8 cellular contexts compared by ENCODE assay signal in genomic region chr2:65436169-65436824, GRCh38. TPM values are rescaled to one million over a fixed set of nuclear protein-coding genes. Genes with fewer than 3 reads are reported as not detected.
DNase-seq lines count a peak whose midpoint lies in the region; ATAC-seq and TF ChIP-seq lines count a peak whose summit lies in the region.

No MANE protein-coding gene starts in this region.

- WGBS in iPS DF 6.9 (ENCODE audit: insufficient coverage, insufficient read length): no CpG with 5 or more reads among the region's 65 CpGs

- H3K9me3 ChIP-seq in iPS DF 6.9 (ENCODE audit: control insufficient read depth, insufficient read depth, low read length): no peaks in the 10 kb centered on the region

- peaks cover 17% of the 10 kb centered on the region for H3K27me3 Mint-ChIP-seq in brain

- peaks cover 4% of the 10 kb centered on the region; the same call in 1 of the 2 replicates for H3K4me1 ChIP-seq in iPS DF 6.9 (ENCODE audit: control insufficient read depth, insufficient read depth, low read length)

- H3K27ac ChIP-seq in iPS DF 6.9 (ENCODE audit: low read length): no peak overlapping the region

- H3K36me3 Mint-ChIP-seq in brain: no peaks in the 10 kb centered on the region

- no peak for TF ChIP-seq CTCF in brain (conservative IDR thresholded peaks at IDR 0.05)

- H3K4me1 Mint-ChIP-seq in brain: peaks cover 42% of the 10 kb centered on the region

- peak; percentile 25 for ATAC-seq in HG02678 (IDR thresholded peaks at IDR 0.05; ENCODE audit: unreplicated experiment)

- peak overlapping the region; percentile 94 to 99 (median 98) for H3K27ac Mint-ChIP-seq in brain

- peak overlapping the region; percentile 77; the same call in 1 of the 2 replicates for H3K4me3 ChIP-seq in iPS DF 6.9 (ENCODE audit: low read length)

- DNase-seq in SIG-M5 treated with dmso at 0.1 percent for 504 hours (lab: John Stamatoyannopoulos, UW; ENCODE audit: unreplicated experiment) (peak; percentile 95), SIG-M5 (lab: John Stamatoyannopoulos, UW) (no peak), NCI-H1105 treated with DMSO at 0.1 percent for 48 hours (lab: John Stamatoyannopoulos, UW) (peak; percentile 73), T-helper 1 cell (peak in 3 of 5 donors; percentile 8 to 48 (median 10)), iPS DF 6.9 (ENCODE audit: low read depth, low spot score) (no peak), retina (peak; percentile 92)

- H3K4me3 Mint-ChIP-seq in brain: peak overlapping the region; percentile 93 to 96 (median 95)

- H3K27me3 ChIP-seq in iPS DF 6.9 (ENCODE audit: control insufficient read depth, insufficient read depth, low read length): peaks cover 9% of the 10 kb centered on the region; the same call in 1 of the 2 replicates

- peaks cover 0 to 5% (median 0%) of the 10 kb centered on the region in 5 experiments for H3K9me3 Mint-ChIP-seq in brain

- H3K36me3 ChIP-seq in iPS DF 6.9 (ENCODE audit: control insufficient read depth, insufficient read depth, low read length): no peaks in the 10 kb centered on the region

RNA-seq across cellular contexts. Expression of gene SPRED2, which starts 3.9 kb away (rescaled TPM):
- 20.3 TPM for polyA plus RNA-seq in brain (ENCODE audit: insufficient read depth, low read depth, low replicate concordance)

Comparison
In these comparisons a context has a peak if more than half of its experiments do, and no peak if none do; other contexts are left out.
1. DNase-seq: peak in SIG-M5 treated with dmso at 0.1 percent for 504 hours (single experiment), NCI-H1105 treated with DMSO at 0.1 percent for 48 hours (single experiment), T-helper 1 cell (3 of 5) and retina (single experiment); none in SIG-M5 (single experiment) and iPS DF 6.9 (single experiment).